ENCODE assay signal across 22 cellular contexts in genomic region chr17:10516065-10516464, GRCh38. TPM values are rescaled to one million over a fixed set of nuclear protein-coding genes. Genes with fewer than 3 reads are reported as not detected.
DNase-seq lines count a peak whose midpoint lies in the region; ATAC-seq, FAIRE-seq and TF ChIP-seq lines count a peak whose summit lies in the region.
"Had no signal": no experiment of that assay in that cellular context is flagged by ENCODE, and none has a peak within 500 bp of the region (broad histone marks: within the 10 kb centered on the region; RNA-seq: fewer than 3 reads in every experiment).

No MANE protein-coding gene starts in this region.

- no peak overlapping the region for H3K4me3 ChIP-seq in K562
- H3K4me3 ChIP-seq in psoas muscle = peak overlapping the region; percentile 56
- no peak overlapping the region for H3K4me3 ChIP-seq in prostate gland
- H3K4me3 ChIP-seq: BLaER1, GM23248 had no signal

- H3K79me2 ChIP-seq in K562 (ENCODE audit: control insufficient read depth, insufficient read depth, low read length) = no peaks in the 10 kb centered on the region

- H3K27ac ChIP-seq in K562 (ENCODE audit: extremely low read depth, low read depth, low read length) = no peak overlapping the region
- H3K27ac ChIP-seq in psoas muscle = peak overlapping the region; percentile 80
- H3K27ac ChIP-seq in prostate gland = no peak overlapping the region
- H3K27ac ChIP-seq: BLaER1, GM23248 had no signal

- intact Hi-C loops in K562 (cut with micrococcal nuclease) (no loop called here), psoas muscle (cut with DNase I) (loop anchor here in 1 of 2 donors (5.0 kb wide), 1 partner anchor 96 kb away; no protein-coding TSS in a partner anchor), prostate gland (cut with DNase I) (no loop called here)

- no peak for FAIRE-seq in K562 (lab: Jason Lieb, UNC)
- FAIRE-seq: G401.6, GM12891, GM18507, H54, HTR-8/SVneo had no signal

- POLR2A ChIA-PET in K562 (lab: Yijun Ruan, JAX) = no interaction called here

- H3K9ac ChIP-seq in K562 (ENCODE audit: insufficient read depth in 1 of 2, low read depth in 2 of 2, low read length in 2 of 2) = no peak overlapping the region
- H3K9ac ChIP-seq: BLaER1, GM23248 had no signal

- H3K9me3 ChIP-seq in K562 (replicated peaks; ENCODE audit: control insufficient read depth, insufficient read depth, low read depth, low read length) = no peaks in the 10 kb centered on the region
- no peaks in the 10 kb centered on the region for H3K9me3 ChIP-seq in psoas muscle
- no peaks in the 10 kb centered on the region for H3K9me3 ChIP-seq in prostate gland
- H3K9me3 ChIP-seq: BLaER1 had no signal

- WGBS in K562 (ENCODE audit: insufficient coverage, low coverage, missing lambda C conversion rate) = 0% methylated on average over 7 of the region's 7 CpGs
- 60 to 85% (median 66%) methylated on average over 7 of the region's 7 CpGs for WGBS in psoas muscle, 3 donors
- 97% methylated on average over 7 of the region's 7 CpGs for WGBS in prostate gland

- no peak for TF ChIP-seq POLR2A in K562 (conservative IDR thresholded peaks at IDR 0.05)
- TF ChIP-seq POLR2A in prostate gland (IDR thresholded peaks at IDR 0.05) = no peak

- no peaks in the 10 kb centered on the region for H4K20me1 ChIP-seq in K562 (replicated peaks; ENCODE audit: control insufficient read depth, insufficient read depth, low read length)
- H4K20me1 ChIP-seq: BLaER1 had no signal

- H3K27me3 ChIP-seq in K562 (ENCODE audit: control insufficient read depth in 2 of 2, insufficient read depth in 2 of 2, low read length in 2 of 2) (no peaks in the 10 kb centered on the region), psoas muscle (ENCODE audit: insufficient read depth in 3 of 3, low read length in 2 of 3) (no peaks in the 10 kb centered on the region), prostate gland (replicated peaks; ENCODE audit: insufficient read depth) (no peaks in the 10 kb centered on the region)
- H3K27me3 ChIP-seq: BLaER1 had no signal

- CTCF ChIA-PET in K562 (lab: Yijun Ruan, JAX; ENCODE audit: low intra/inter-chr PET ratio) = no interaction called here

- no TSS peak for BruUV-seq in K562 (replicated peaks; lab: Mats Ljungman, UMichigan)

- TF ChIP-seq RAD21 in K562 (CRISPR knock-in tag; conservative IDR thresholded peaks at IDR 0.05 in 1 of 2, IDR thresholded peaks at IDR 0.05 in 1 of 2) = no peak

- DNase-seq in EH (ENCODE audit: low read depth) (peak; percentile 1), K562 (ENCODE audit: extremely low read depth in 1 of 4, low spot score in 3 of 4) (no peak), psoas muscle (peak in 1 of 2 donors; percentile 50), prostate gland (ENCODE audit: low spot score) (no peak)
- DNase-seq in stimulated activated CD4-positive, alpha-beta T cell treated with anti-CD3 and anti-CD28 coated beads, Interleukin-4, amount 100 ng/mL, for 1 hour = no peak
- DNase-seq: ACHN; CD4-positive, alpha-beta memory T cell; DMS153; DMS79 treated with DMSO at 0.1 percent for 48 hours; GM23248; HCEC 1CT; IMR-90; KBM-7 had no signal

- H3K4me1 ChIP-seq in K562 (replicated peaks in 1 of 2; ENCODE audit: control insufficient read depth in 2 of 2, insufficient read depth in 2 of 2, low read length in 2 of 2) (no peaks in the 10 kb centered on the region), psoas muscle (peaks cover 4% of the 10 kb centered on the region), prostate gland (replicated peaks) (no peaks in the 10 kb centered on the region)
- H3K4me1 ChIP-seq: BLaER1 had no signal

- no peak for TF ChIP-seq CTCF in K562 (IDR thresholded peaks at IDR 0.05 in 2 of 3, conservative IDR thresholded peaks at IDR 0.05 in 1 of 3; ENCODE audit: insufficient read depth in 2 of 3, low read depth in 1 of 3, low read length in 3 of 3)
- TF ChIP-seq CTCF in psoas muscle (IDR thresholded peaks at IDR 0.05) = no peak
- no peak for TF ChIP-seq CTCF in prostate gland (IDR thresholded peaks at IDR 0.05)

- H3K36me3 ChIP-seq in K562 (ENCODE audit: control insufficient read depth, insufficient read depth, low read length) (no peaks in the 10 kb centered on the region), psoas muscle (ENCODE audit: insufficient read depth in 1 of 2, low read depth in 1 of 2) (peaks cover 0 to 75% of the 10 kb centered on the region in 2 donors), prostate gland (no peaks in the 10 kb centered on the region)
- H3K36me3 ChIP-seq: BLaER1 had no signal

- in situ Hi-C loops in K562 (cut with MboI) = no loop called here

- no peaks in the 10 kb centered on the region for H3K9me1 ChIP-seq in K562 (ENCODE audit: control insufficient read depth, insufficient read depth, low read length)

- H2AFZ ChIP-seq in K562 (ENCODE audit: low read depth, low read length) = no peak overlapping the region
- H2AFZ ChIP-seq: GM23248 had no signal

- TF ChIP-seq EP300 in K562 (IDR thresholded peaks at IDR 0.05; ENCODE audit: low read length) = no peak

- no peak for ATAC-seq in K562
- ATAC-seq in psoas muscle = peak; percentile 29 to 73 (median 70)
- ATAC-seq in GM18498 (IDR thresholded peaks at IDR 0.05; ENCODE audit: unreplicated experiment) = no peak

- H3K4me2 ChIP-seq in K562 (ENCODE audit: insufficient read depth, low read length) = no peak overlapping the region
- H3K4me2 ChIP-seq: BLaER1 had no signal

RNA-seq across cellular contexts. Expression of gene MYH1, which starts 2.3 kb away (rescaled TPM):
- not detected in 2 replicates for total RNA-seq in K562 (2011; cell fraction: chromatin; rRNA removed; ENCODE audit: low replicate concordance)
- not detected in 2 replicates for total RNA-seq in K562 (2011; cell fraction: nucleolus; rRNA removed)
- total RNA-seq in K562 (2011; cell fraction: nucleoplasm; rRNA removed) = not detected in 2 replicates
- not detected in 2 replicates for total RNA-seq in K562 (2014; rRNA removed)
- not detected in 2 replicates for total RNA-seq in K562 (2014; rRNA removed; fragmentation: Illumina TruSeq; extraction: Trizol)
- total RNA-seq in K562 (2015; rRNA removed; fragmentation: Illumina TruSeq; extraction: Trizol) = not detected in 2 replicates
- not detected in 2 replicates for total RNA-seq in K562 (2021)
- not detected in 2 replicates for polyA plus RNA-seq in K562 (2011; rRNA removed)
- polyA plus RNA-seq in K562 (2011; cell fraction: cytosol; rRNA removed) = not detected in 2 replicates
- polyA plus RNA-seq in K562 (2011; cell fraction: nucleus; rRNA removed) = not detected in 2 replicates
- 0.01 TPM in 1 of 2 replicates, not detected in the other for polyA plus RNA-seq in K562 (2012)
- not detected in 2 replicates for polyA plus RNA-seq in K562 (2014; fragmentation: Illumina TruSeq; extraction: Trizol)
- not detected for polyA plus RNA-seq in K562 (2014; fragmentation: Nextera tagmentation; extraction: Ambion mirVana)
- not detected in 2 replicates for polyA plus RNA-seq in K562 (2014; rRNA removed)
- polyA minus RNA-seq in K562 (2011; rRNA and poly(A)+ RNA removed) = not detected in 2 replicates
- polyA minus RNA-seq in K562 (2011; cell fraction: cytosol; rRNA and poly(A)+ RNA removed) = not detected in 2 replicates
- not detected in 2 replicates for polyA minus RNA-seq in K562 (2011; cell fraction: nucleus; rRNA and poly(A)+ RNA removed)
- total RNA-seq in psoas muscle = 1,000 to 10,000 TPM in 2 of 4 donors, 100 to 1,000 TPM in 2; 166 to 3,329 (median 1,836) TPM
- polyA plus RNA-seq in psoas muscle = 1,000 to 10,000 TPM in 2 of 3 donors, 10 to 100 TPM in 1; 61.5 to 1,446 (median 1,180) TPM
- under 1 TPM in 1 of 2 donors, not detected in 1; 0.06 TPM for total RNA-seq in prostate gland
- total RNA-seq: A172; CD4-positive, alpha-beta memory T cell; IMR-90 had no signal
- polyA plus RNA-seq: CD14-positive monocyte; CD4-positive, alpha-beta memory T cell; IMR-90 had no signal

RNA-seq across cellular contexts. Expression of gene MYH2, which starts 33.4 kb away (rescaled TPM):
- not detected in 2 replicates for total RNA-seq in K562 (2011; cell fraction: chromatin; rRNA removed; ENCODE audit: low replicate concordance)
- total RNA-seq in K562 (2011; cell fraction: nucleolus; rRNA removed) = not detected in 2 replicates
- not detected in 2 replicates for total RNA-seq in K562 (2011; cell fraction: nucleoplasm; rRNA removed)
- total RNA-seq in K562 (2014; rRNA removed) (not detected in 2 replicates), K562 (2014; rRNA removed; fragmentation: Illumina TruSeq; extraction: Trizol) (not detected in 2 replicates), K562 (2015; rRNA removed; fragmentation: Illumina TruSeq; extraction: Trizol) (not detected in 2 replicates), K562 (2021) (not detected in 2 replicates), psoas muscle (over 10,000 TPM in 1 of 4 donors, 1,000 to 10,000 TPM in 3; 1,903 to 20,190 (median 5,841) TPM), prostate gland (under 1 TPM; 0.18 to 0.23 TPM)
- polyA plus RNA-seq in K562 (2011; rRNA removed) (not detected in 2 replicates), K562 (2014; fragmentation: Illumina TruSeq; extraction: Trizol) (not detected in 2 replicates), K562 (2014; fragmentation: Nextera tagmentation; extraction: Ambion mirVana) (not detected), K562 (2014; rRNA removed) (not detected in 2 replicates), psoas muscle (100 to 1,000 TPM; 263 to 809 (median 306) TPM)
- polyA plus RNA-seq in K562 (2011; cell fraction: cytosol; rRNA removed) = not detected in 2 replicates
- not detected in 2 replicates for polyA plus RNA-seq in K562 (2011; cell fraction: nucleus; rRNA removed)
- 0.08 TPM in 1 of 2 replicates, not detected in the other for polyA plus RNA-seq in K562 (2012)
- not detected in 2 replicates for polyA minus RNA-seq in K562 (2011; rRNA and poly(A)+ RNA removed)
- polyA minus RNA-seq in K562 (2011; cell fraction: cytosol; rRNA and poly(A)+ RNA removed) = not detected in 2 replicates
- not detected in 2 replicates for polyA minus RNA-seq in K562 (2011; cell fraction: nucleus; rRNA and poly(A)+ RNA removed)
- total RNA-seq: CD4-positive, alpha-beta memory T cell; IMR-90 had no signal
- polyA plus RNA-seq: CD14-positive monocyte; CD4-positive, alpha-beta memory T cell; IMR-90 had no signal

RNA-seq across cellular contexts. Expression of gene MYH4, which starts 46.7 kb away (rescaled TPM):
- total RNA-seq in K562 (2011; cell fraction: chromatin; rRNA removed; ENCODE audit: low replicate concordance) = not detected in 2 replicates
- not detected in 2 replicates for total RNA-seq in K562 (2011; cell fraction: nucleolus; rRNA removed)
- not detected in 2 replicates for total RNA-seq in K562 (2011; cell fraction: nucleoplasm; rRNA removed)
- not detected in 2 replicates for total RNA-seq in K562 (2014; rRNA removed)
- not detected in 2 replicates for total RNA-seq in K562 (2014; rRNA removed; fragmentation: Illumina TruSeq; extraction: Trizol)
- total RNA-seq in K562 (2015; rRNA removed; fragmentation: Illumina TruSeq; extraction: Trizol) = not detected in 2 replicates
- not detected in 2 replicates for total RNA-seq in K562 (2021)
- not detected in 2 replicates for polyA plus RNA-seq in K562 (2011; rRNA removed)
- polyA plus RNA-seq in K562 (2011; cell fraction: cytosol; rRNA removed) = not detected in 2 replicates
- not detected in 2 replicates for polyA plus RNA-seq in K562 (2011; cell fraction: nucleus; rRNA removed)
- polyA plus RNA-seq in K562 (2012) = 0.01 TPM in 1 of 2 replicates, not detected in the other
- polyA plus RNA-seq in K562 (2014; fragmentation: Illumina TruSeq; extraction: Trizol) = not detected in 2 replicates
- not detected for polyA plus RNA-seq in K562 (2014; fragmentation: Nextera tagmentation; extraction: Ambion mirVana)
- not detected in 2 replicates for polyA plus RNA-seq in K562 (2014; rRNA removed)
- polyA minus RNA-seq in K562 (2011; rRNA and poly(A)+ RNA removed) = not detected in 2 replicates
- not detected in 2 replicates for polyA minus RNA-seq in K562 (2011; cell fraction: cytosol; rRNA and poly(A)+ RNA removed)
- not detected in 2 replicates for polyA minus RNA-seq in K562 (2011; cell fraction: nucleus; rRNA and poly(A)+ RNA removed)
- under 1 TPM; 0.18 to 0.54 (median 0.37) TPM for total RNA-seq in psoas muscle
- polyA plus RNA-seq in psoas muscle = under 1 TPM in 2 of 3 donors, not detected in 1; 0.06 to 0.18 TPM
- not detected for total RNA-seq in prostate gland
- total RNA-seq: A172; CD4-positive, alpha-beta memory T cell; GM23248; IMR-90 had no signal
- polyA plus RNA-seq: CD14-positive monocyte; CD4-positive, alpha-beta memory T cell; GM23248; IMR-90 had no signal

Comparison
In these comparisons a context has a peak if more than half of its experiments do, and no peak if none do; other contexts are left out.
1. ATAC-seq: peak in psoas muscle (4 of 4); none in K562 (single experiment) and GM18498 (single experiment).
2. RNA of gene MYH1, which starts 2.3 kb away (total RNA-seq): 166 to 3,329 TPM in psoas muscle; 0.06 TPM in prostate gland and not detected in K562; every median in the first group is over 100 times any median in the second.
3. RNA of gene MYH2, which starts 33.4 kb away (total RNA-seq): 1,903 to 20,190 TPM in psoas muscle; 0.18 to 0.23 TPM in prostate gland and not detected in K562; every median in the first group is over 1,000 times any median in the second.